Comparison of ENCODE assay signal across 15 cellular contexts in genomic region chr20:52056203-52057062, GRCh38.
DNase-seq lines count a peak whose midpoint lies in the region; ATAC-seq and TF ChIP-seq lines count a peak whose summit lies in the region.
"Had no signal": no experiment of that assay in that cellular context is flagged by ENCODE, and none has a peak within 500 bp of the region (broad histone marks: within the 10 kb centered on the region; RNA-seq: fewer than 3 reads in every experiment).

No MANE protein-coding gene starts in this region.

- H3K9me2 ChIP-seq in OCI-LY7 (ENCODE audit: insufficient read depth, low read length): no peaks in the 10 kb centered on the region

- no peaks in the 10 kb centered on the region for H4K20me1 ChIP-seq in OCI-LY7 (ENCODE audit: insufficient read depth, low read length)

- DNase-seq in GM04503 (ENCODE audit: low read depth) (peak; percentile 85), RWPE1 (ENCODE audit: low spot score) (peak; percentile 94), epithelial cell of prostate (ENCODE audit: low read depth, low spot score) (peak; percentile 52), skeletal muscle cell (ENCODE audit: low read depth) (peak; percentile 76), HUDEP-2 (lab: John Stamatoyannopoulos, UW; ENCODE audit: unreplicated experiment in 76 of 76) (no peak), OCI-LY7 (ENCODE audit: low spot score) (no peak)
- DNase-seq in stimulated activated CD4-positive, alpha-beta T cell treated with anti-CD3 and anti-CD28 coated beads, Interleukin-4, amount 100 ng/mL, for 1 hour: no peak
- DNase-seq: activated naive CD4-positive, alpha-beta T cell treated with anti-CD3 and anti-CD28 coated beads for 36 hours; cortex of kidney; DMS 273 treated with DMSO at 0.1 percent for 48 hours; NCI-H2227 treated with DMSO at 0.1 percent for 48 hours; OCI-M1; tibial artery had no signal

- BruUV-seq in OCI-LY7 (replicated peaks; lab: Mats Ljungman, UMichigan): no TSS peak

- no peak overlapping the region for H2AFZ ChIP-seq in OCI-LY7 (ENCODE audit: low read length)

- intact Hi-C loops in OCI-LY7 (cut with micrococcal nuclease; ENCODE audit: unreplicated experiment): no loop called here

- no peaks in the 10 kb centered on the region for H3K9me3 ChIP-seq in OCI-LY7 (ENCODE audit: low read length)

- CTCF ChIA-PET in RWPE1 (lab: Yijun Ruan, JAX) (interaction anchor here (0.5 to 1.2 kb wide), 3 partner anchors 27 to 1124 kb away, joined by 5 to 9 read pairs (median 5); no protein-coding TSS in a partner anchor), OCI-LY7 (lab: Charles Lee; ENCODE audit: unreplicated experiment) (no interaction called here)

- POLR2A ChIA-PET in RWPE1 (lab: Yijun Ruan, JAX; ENCODE audit: low non-redundant PET): no interaction called here
- POLR2A ChIA-PET in OCI-LY7 (lab: Charles Lee): interaction anchor here (0.7 kb wide), 1 partner anchor 94 kb away, joined by 3 read pairs; no protein-coding TSS in a partner anchor

- H3K36me3 ChIP-seq in OCI-LY7 (ENCODE audit: insufficient read depth, low read length): no peaks in the 10 kb centered on the region
- H3K36me3 ChIP-seq: tibial artery had no signal

- H3K27ac ChIP-seq in RWPE1: peak overlapping the region; percentile 66; the same call in 1 of the 2 replicates
- H3K27ac ChIP-seq in epithelial cell of prostate: peak overlapping the region; percentile 45
- H3K27ac ChIP-seq in OCI-LY7 (ENCODE audit: low read depth, low read length, poor library complexity, severe bottlenecking): no peak overlapping the region
- H3K27ac ChIP-seq: tibial artery had no signal

- TF ChIP-seq CTCF in RWPE1 (conservative IDR thresholded peaks at IDR 0.05; ENCODE audit: low read depth): no peak
- no peak for TF ChIP-seq CTCF in OCI-LY7 (conservative IDR thresholded peaks at IDR 0.05; ENCODE audit: low read length)

- H3K79me2 ChIP-seq in OCI-LY7 (ENCODE audit: insufficient read depth, low read depth, low read length): no peaks in the 10 kb centered on the region

- no peaks in the 10 kb centered on the region for H3K4me1 ChIP-seq in OCI-LY7 (ENCODE audit: insufficient read depth, low read length, poor library complexity, severe bottlenecking)
- H3K4me1 ChIP-seq: tibial artery had no signal

- H3K4me3 ChIP-seq in skeletal muscle cell (ENCODE audit: low read depth, low read length) (no peak overlapping the region), OCI-LY7 (ENCODE audit: low read depth, low read length, poor library complexity, severe bottlenecking) (no peak overlapping the region)
- H3K4me3 ChIP-seq: GM12878, tibial artery had no signal

- H3K4me2 ChIP-seq in OCI-LY7 (ENCODE audit: low read length): no peak overlapping the region

- no peak for ATAC-seq in HG02763 (IDR thresholded peaks at IDR 0.05; ENCODE audit: unreplicated experiment)
- ATAC-seq: GM12878 had no signal

Comparison
In these comparisons a context has a peak if more than half of its experiments do, and no peak if none do; other contexts are left out.
1. DNase-seq: peak in GM04503 (single experiment), RWPE1 (single experiment), epithelial cell of prostate (single experiment) and skeletal muscle cell (single experiment); none in stimulated activated CD4-positive, alpha-beta T cell treated with anti-CD3 and anti-CD28 coated beads, Interleukin-4, amount 100 ng/mL, for 1 hour (single experiment), HUDEP-2 (0 of 76) and OCI-LY7 (single experiment).